ENCODE assay signal across 24 cellular contexts in genomic region chr14:100907240-100907639, GRCh38. TPM values are rescaled to one million over a fixed set of nuclear protein-coding genes. Genes with fewer than 3 reads are reported as not detected.
"Had no signal": no experiment of that assay in that cellular context is flagged by ENCODE, and none has a peak within 500 bp of the region (broad histone marks: within the 10 kb centered on the region; RNA-seq: fewer than 3 reads in every experiment).

No MANE protein-coding gene starts in this region.

- ATAC-seq: gastrocnemius medialis; heart right ventricle; naive thymus-derived CD4-positive, alpha-beta T cell; sciatic nerve; stimulated activated naive B cell treated with anti-CD40 and anti-IgM and Interleukin-4, amounts not matched to agents 10 μg/mL and 1 μg/mL and 100 μg/mL, for 72 hours; stimulated activated naive CD8-positive, alpha-beta T cell treated with anti-CD3 and anti-CD28 coated beads, Interleukin-15, amount 100 ng/mL, for 72 hours had no signal

- H3K27ac Mint-ChIP-seq: naive thymus-derived CD4-positive, alpha-beta T cell; nephron progenitor cell; stimulated activated naive CD8-positive, alpha-beta T cell treated with anti-CD3 and anti-CD28 coated beads, Interleukin-15, amount 100 ng/mL, for 72 hours had no signal

- H3K4me3 Mint-ChIP-seq: naive thymus-derived CD4-positive, alpha-beta T cell; nephron progenitor cell; stimulated activated naive B cell treated with anti-CD40 and anti-IgM and Interleukin-4, amounts not matched to agents 10 μg/mL and 1 μg/mL and 100 μg/mL, for 72 hours; stimulated activated naive CD8-positive, alpha-beta T cell treated with anti-CD3 and anti-CD28 coated beads, Interleukin-15, amount 100 ng/mL, for 72 hours had no signal

- H3K9me3 ChIP-seq: esophagus muscularis mucosa, gastrocnemius medialis, heart right ventricle, neutrophil, testis, transverse colon had no signal

- DNase-seq: cortex of kidney; effector memory CD4-positive, alpha-beta T cell; gastrocnemius medialis; heart right ventricle; hypothalamus; kidney glomerular epithelial cell; naive thymus-derived CD4-positive, alpha-beta T cell; nephron progenitor cell; stimulated activated CD4-positive, alpha-beta T cell treated with anti-CD3 and anti-CD28 coated beads, Interleukin-4, amount 100 ng/mL, for 4 hours; stimulated activated naive B cell treated with anti-CD40 and anti-IgM and Interleukin-4, amounts not matched to agents 10 μg/mL and 1 μg/mL and 100 μg/mL, for 72 hours; stimulated activated naive CD8-positive, alpha-beta T cell treated with anti-CD3 and anti-CD28 coated beads, Interleukin-15, amount 100 ng/mL, for 72 hours; testis; transverse colon had no signal

- H3K36me3 ChIP-seq: esophagus muscularis mucosa, gastrocnemius medialis, heart right ventricle, neutrophil, transverse colon had no signal

- H3K27me3 ChIP-seq: testis had no signal

- H3K36me3 Mint-ChIP-seq: naive thymus-derived CD4-positive, alpha-beta T cell had no signal

- H3K9me3 Mint-ChIP-seq: stimulated activated naive CD8-positive, alpha-beta T cell treated with anti-CD3 and anti-CD28 coated beads, Interleukin-15, amount 100 ng/mL, for 72 hours had no signal

- H3K4me3 ChIP-seq: esophagus muscularis mucosa, gastrocnemius medialis, heart right ventricle, testis, transverse colon had no signal

- H3K4me1 ChIP-seq: gastrocnemius medialis, transverse colon had no signal

- H3K4me1 Mint-ChIP-seq: stimulated activated naive B cell treated with anti-CD40 and anti-IgM and Interleukin-4, amounts not matched to agents 10 μg/mL and 1 μg/mL and 100 μg/mL, for 72 hours; stimulated activated naive CD8-positive, alpha-beta T cell treated with anti-CD3 and anti-CD28 coated beads, Interleukin-15, amount 100 ng/mL, for 72 hours had no signal

- H3K27ac ChIP-seq: esophagus muscularis mucosa, gastrocnemius medialis, heart right ventricle, neutrophil, testis, transverse colon had no signal

RNA-seq across cellular contexts. Expression of gene RTL1, which starts 3.7 kb away (rescaled TPM):
- total RNA-seq: esophagus muscularis mucosa; fibroblast of villous mesenchyme; gastrocnemius medialis; heart right ventricle; lung microvascular endothelial cell; mesenteric fat pad; mononuclear cell; naive thymus-derived CD4-positive, alpha-beta T cell; osteocyte; pulmonary artery endothelial cell; sciatic nerve; subcutaneous adipose tissue; transverse colon; ureter had no signal
